Comparison of ENCODE assay signal across 15 cellular contexts in the genomic region with DNA sequence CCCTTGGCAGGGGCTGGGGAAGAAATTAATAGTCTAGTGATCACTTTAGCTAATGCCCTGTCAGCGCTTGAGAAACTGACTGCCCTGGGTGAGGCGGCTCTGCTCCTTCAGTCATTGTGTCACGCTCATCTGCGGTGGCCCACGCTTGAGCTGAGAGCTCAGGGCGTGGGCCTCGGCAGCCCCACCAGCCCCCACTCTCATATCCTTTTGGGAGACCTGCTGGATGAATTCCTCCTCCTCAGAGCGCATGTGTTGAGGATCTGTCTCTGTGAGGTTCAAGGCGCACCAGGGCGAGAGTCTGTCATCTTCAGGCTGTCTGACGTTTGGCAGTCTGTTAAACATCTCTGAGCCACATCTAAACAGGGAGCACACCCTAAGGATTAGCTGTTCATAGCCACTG.
DNase-seq lines count a peak whose midpoint lies in the region; ATAC-seq and TF ChIP-seq lines count a peak whose summit lies in the region.
"Had no signal": no experiment of that assay in that cellular context is flagged by ENCODE, and none has a peak within 500 bp of the region (broad histone marks: within the 10 kb centered on the region; RNA-seq: fewer than 3 reads in every experiment).

No MANE protein-coding gene starts in this region.

- H3K27me3 ChIP-seq in BLaER1 (no peaks in the 10 kb centered on the region), GM23338 (ENCODE audit: insufficient read depth) (no peaks in the 10 kb centered on the region), neural progenitor cell (no peaks in the 10 kb centered on the region)

- no peak for ATAC-seq in GM23338
- no peak for ATAC-seq in stimulated activated naive CD8-positive, alpha-beta T cell treated with anti-CD3 and anti-CD28 coated beads, Interleukin-15, amount 100 ng/mL, for 72 hours

- H3K9ac ChIP-seq in BLaER1 (no peak overlapping the region), neural progenitor cell (no peak overlapping the region)

- H3K36me3 Mint-ChIP-seq in GM23338 (ENCODE audit: low read depth) (no peaks in the 10 kb centered on the region; the same call in 2 of the 3 replicates), brain (no peaks in the 10 kb centered on the region), neural progenitor cell (peaks cover 2% of the 10 kb centered on the region)
- H3K36me3 Mint-ChIP-seq: CD14-positive monocyte; CD8-positive, alpha-beta memory T cell had no signal

- H3K4me3 ChIP-seq in BLaER1 (no peak overlapping the region), GM23338 (no peak overlapping the region), neural progenitor cell (no peak overlapping the region)

- DNase-seq in GM23338 (ENCODE audit: low spot score) (no peak), neural progenitor cell (ENCODE audit: low spot score) (no peak), NCI-H2107 treated with DMSO at 0.1 percent for 48 hours (lab: John Stamatoyannopoulos, UW; ENCODE audit: unreplicated experiment) (no peak), HuH-7 (ENCODE audit: low spot score) (no peak)
- no peak for DNase-seq in stimulated activated CD4-positive, alpha-beta T cell treated with anti-CD3 and anti-CD28 coated beads, Interleukin-4, amount 100 ng/mL, for 1 hour
- DNase-seq in stimulated activated naive CD8-positive, alpha-beta T cell treated with anti-CD3 and anti-CD28 coated beads, Interleukin-15, amount 100 ng/mL, for 72 hours, result no peak
- DNase-seq: Caco-2; CD8-positive, alpha-beta memory T cell; DND-41; GDM1; HCEC 1CT had no signal

- peak overlapping the region; percentile 10 for H3K27ac Mint-ChIP-seq in GM23338
- H3K27ac Mint-ChIP-seq in brain, result peak overlapping the region; percentile 61 to 95 (median 87)
- H3K27ac Mint-ChIP-seq in neural progenitor cell, result peak overlapping the region; percentile 89
- H3K27ac Mint-ChIP-seq in stimulated activated naive CD8-positive, alpha-beta T cell treated with anti-CD3 and anti-CD28 coated beads, Interleukin-15, amount 100 ng/mL, for 72 hours, result no peak overlapping the region
- H3K27ac Mint-ChIP-seq: B cell had no signal

- H3K27me3 Mint-ChIP-seq in GM23338 (ENCODE audit: insufficient read depth, low read depth, poor library complexity), result peaks cover 2% of the 10 kb centered on the region
- H3K27me3 Mint-ChIP-seq in brain, result peaks cover 6% of the 10 kb centered on the region
- H3K27me3 Mint-ChIP-seq in neural progenitor cell (ENCODE audit: insufficient read depth, low read depth), result peaks cover 15% of the 10 kb centered on the region
- no peaks in the 10 kb centered on the region for H3K27me3 Mint-ChIP-seq in stimulated activated naive CD8-positive, alpha-beta T cell treated with anti-CD3 and anti-CD28 coated beads, Interleukin-15, amount 100 ng/mL, for 72 hours

- H3K79me2 ChIP-seq in GM23338 (replicated peaks; ENCODE audit: insufficient read depth) (0 out of 2 replicates have a peak, but pooled peaks cover 2% of the 10 kb centered on the region), neural progenitor cell (ENCODE audit: low read depth) (no peaks in the 10 kb centered on the region)

- H3K27ac ChIP-seq in BLaER1, result no peak overlapping the region
- no peak overlapping the region for H3K27ac ChIP-seq in GM23338 (ENCODE audit: low read depth)
- H3K27ac ChIP-seq in neural progenitor cell, result no peak overlapping the region

- H3K4me3 Mint-ChIP-seq in GM23338 (no peak overlapping the region), brain (peak overlapping the region in 1 of 5 experiments; percentile 5), neural progenitor cell (no peak overlapping the region)
- H3K4me3 Mint-ChIP-seq in stimulated activated naive CD8-positive, alpha-beta T cell treated with anti-CD3 and anti-CD28 coated beads, Interleukin-15, amount 100 ng/mL, for 72 hours, result no peak overlapping the region
- H3K4me3 Mint-ChIP-seq: B cell; CD14-positive monocyte; CD8-positive, alpha-beta memory T cell had no signal

- no peaks in the 10 kb centered on the region for H4K20me1 ChIP-seq in BLaER1
- 0 out of 2 replicates have a peak, but pooled peaks cover 4% of the 10 kb centered on the region for H4K20me1 ChIP-seq in GM23338 (replicated peaks; ENCODE audit: insufficient read depth)
- no peaks in the 10 kb centered on the region for H4K20me1 ChIP-seq in neural progenitor cell (ENCODE audit: low read depth)

- no peak for TF ChIP-seq CTCF in GM23338 (conservative IDR thresholded peaks at IDR 0.05; ENCODE audit: low read depth in 2 of 2)
- no peak for TF ChIP-seq CTCF in brain (conservative IDR thresholded peaks at IDR 0.05)
- TF ChIP-seq CTCF in neural progenitor cell (IDR thresholded peaks at IDR 0.05), result no peak

- H3K4me1 ChIP-seq in BLaER1, result peaks cover 23% of the 10 kb centered on the region
- no peaks in the 10 kb centered on the region for H3K4me1 ChIP-seq in GM23338 (ENCODE audit: insufficient read depth)
- H3K4me1 ChIP-seq in neural progenitor cell, result no peaks in the 10 kb centered on the region
- H3K4me1 ChIP-seq: Caco-2 had no signal

- H3K4me1 Mint-ChIP-seq in GM23338, result peaks cover 23% of the 10 kb centered on the region
- peaks cover 59% of the 10 kb centered on the region for H3K4me1 Mint-ChIP-seq in brain
- H3K4me1 Mint-ChIP-seq in neural progenitor cell, result peaks cover 31% of the 10 kb centered on the region
- no peaks in the 10 kb centered on the region for H3K4me1 Mint-ChIP-seq in stimulated activated naive CD8-positive, alpha-beta T cell treated with anti-CD3 and anti-CD28 coated beads, Interleukin-15, amount 100 ng/mL, for 72 hours
- H3K4me1 Mint-ChIP-seq: B cell; CD14-positive monocyte; CD8-positive, alpha-beta memory T cell had no signal

- H3F3A ChIP-seq in GM23338 (replicated peaks; ENCODE audit: low read depth) (no peaks in the 10 kb centered on the region), neural progenitor cell (ENCODE audit: low read depth) (no peaks in the 10 kb centered on the region)

- peaks cover 6% of the 10 kb centered on the region; the same call in 2 of the 3 replicates for H3K9me3 Mint-ChIP-seq in GM23338
- H3K9me3 Mint-ChIP-seq in brain, result peaks cover 0 to 16% (median 3%) of the 10 kb centered on the region in 5 experiments
- H3K9me3 Mint-ChIP-seq in neural progenitor cell, result peaks cover 3% of the 10 kb centered on the region
- peaks cover 10 to 11% of the 10 kb centered on the region in 2 donors for H3K9me3 Mint-ChIP-seq in stimulated activated naive CD8-positive, alpha-beta T cell treated with anti-CD3 and anti-CD28 coated beads, Interleukin-15, amount 100 ng/mL, for 72 hours
- H3K9me3 Mint-ChIP-seq: CD8-positive, alpha-beta memory T cell had no signal

- H3K36me3 ChIP-seq in BLaER1, result no peaks in the 10 kb centered on the region
- no peaks in the 10 kb centered on the region for H3K36me3 ChIP-seq in GM23338 (ENCODE audit: insufficient read depth)
- no peaks in the 10 kb centered on the region for H3K36me3 ChIP-seq in neural progenitor cell

- H3K4me2 ChIP-seq in BLaER1 (peak overlapping the region; percentile 69), GM23338 (no peak overlapping the region), neural progenitor cell (no peak overlapping the region)

- H3K9me3 ChIP-seq in BLaER1 (no peaks in the 10 kb centered on the region), neural progenitor cell (ENCODE audit: low read depth) (no peaks in the 10 kb centered on the region)
- H3K9me3 ChIP-seq: Caco-2 had no signal

- H3K9me2 ChIP-seq in GM23338 (ENCODE audit: insufficient read depth), result peaks cover 3% of the 10 kb centered on the region; the same call in 1 of the 2 replicates

- H2AFZ ChIP-seq in GM23338 (no peak overlapping the region), neural progenitor cell (replicated peaks) (no peak overlapping the region)

TF ChIP-seq in GM23338, 12 proteins besides CTCF, POLR2A, EP300 and RAD21 (continues in another document):
- no peak for TF ChIP-seq ZNF114 (CRISPR knock-in tag; IDR thresholded peaks at IDR 0.05)
- TF ChIP-seq ZNF331 (CRISPR knock-in tag; IDR thresholded peaks at IDR 0.05; ENCODE audit: low read depth), result no peak
- TF ChIP-seq NANOG (IDR thresholded peaks at IDR 0.05; ENCODE audit: borderline replicate concordance), result no peak
- TF ChIP-seq STAT1 (IDR thresholded peaks at IDR 0.05; ENCODE audit: unreplicated experiment), result no peak
- no peak for TF ChIP-seq CREB1 (CRISPR knock-in tag; IDR thresholded peaks at IDR 0.05; ENCODE audit: low read depth)
- TF ChIP-seq, protein P1, sequence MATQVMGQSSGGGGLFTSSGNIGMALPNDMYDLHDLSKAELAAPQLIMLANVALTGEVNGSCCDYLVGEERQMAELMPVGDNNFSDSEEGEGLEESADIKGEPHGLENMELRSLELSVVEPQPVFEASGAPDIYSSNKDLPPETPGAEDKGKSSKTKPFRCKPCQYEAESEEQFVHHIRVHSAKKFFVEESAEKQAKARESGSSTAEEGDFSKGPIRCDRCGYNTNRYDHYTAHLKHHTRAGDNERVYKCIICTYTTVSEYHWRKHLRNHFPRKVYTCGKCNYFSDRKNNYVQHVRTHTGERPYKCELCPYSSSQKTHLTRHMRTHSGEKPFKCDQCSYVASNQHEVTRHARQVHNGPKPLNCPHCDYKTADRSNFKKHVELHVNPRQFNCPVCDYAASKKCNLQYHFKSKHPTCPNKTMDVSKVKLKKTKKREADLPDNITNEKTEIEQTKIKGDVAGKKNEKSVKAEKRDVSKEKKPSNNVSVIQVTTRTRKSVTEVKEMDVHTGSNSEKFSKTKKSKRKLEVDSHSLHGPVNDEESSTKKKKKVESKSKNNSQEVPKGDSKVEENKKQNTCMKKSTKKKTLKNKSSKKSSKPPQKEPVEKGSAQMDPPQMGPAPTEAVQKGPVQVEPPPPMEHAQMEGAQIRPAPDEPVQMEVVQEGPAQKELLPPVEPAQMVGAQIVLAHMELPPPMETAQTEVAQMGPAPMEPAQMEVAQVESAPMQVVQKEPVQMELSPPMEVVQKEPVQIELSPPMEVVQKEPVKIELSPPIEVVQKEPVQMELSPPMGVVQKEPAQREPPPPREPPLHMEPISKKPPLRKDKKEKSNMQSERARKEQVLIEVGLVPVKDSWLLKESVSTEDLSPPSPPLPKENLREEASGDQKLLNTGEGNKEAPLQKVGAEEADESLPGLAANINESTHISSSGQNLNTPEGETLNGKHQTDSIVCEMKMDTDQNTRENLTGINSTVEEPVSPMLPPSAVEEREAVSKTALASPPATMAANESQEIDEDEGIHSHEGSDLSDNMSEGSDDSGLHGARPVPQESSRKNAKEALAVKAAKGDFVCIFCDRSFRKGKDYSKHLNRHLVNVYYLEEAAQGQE (IDR thresholded peaks at IDR 0.05; ENCODE audit: unreplicated experiment), result no peak
- no peak for TF ChIP-seq EZH2phosphoT487 (IDR thresholded peaks at IDR 0.05; ENCODE audit: unreplicated experiment)
- no peak for TF ChIP-seq JUNB (IDR thresholded peaks at IDR 0.05; ENCODE audit: unreplicated experiment)

Comparison
In these comparisons a context has a peak if more than half of its experiments do, and no peak if none do; other contexts are left out.
1. H3K27ac Mint-ChIP-seq: peak in GM23338 (single experiment), brain (5 of 5) and neural progenitor cell (single experiment); none in stimulated activated naive CD8-positive, alpha-beta T cell treated with anti-CD3 and anti-CD28 coated beads, Interleukin-15, amount 100 ng/mL, for 72 hours (0 of 2).